Comparison of ENCODE assay signal across 9 cellular contexts in genomic region chr11:60905047-60905446, GRCh38. TPM values are rescaled to one million over a fixed set of nuclear protein-coding genes. Genes with fewer than 3 reads are reported as not detected.
DNase-seq lines count a peak whose midpoint lies in the region; ATAC-seq, FAIRE-seq and TF ChIP-seq lines count a peak whose summit lies in the region.
"Had no signal": no experiment of that assay in that cellular context is flagged by ENCODE, and none has a peak within 500 bp of the region (broad histone marks: within the 10 kb centered on the region; RNA-seq: fewer than 3 reads in every experiment).

No MANE protein-coding gene starts in this region.

- H3K27me3 Mint-ChIP-seq in CD8-positive, alpha-beta T cell (ENCODE audit: low read depth), result no peaks in the 10 kb centered on the region

- no peak for TF ChIP-seq EP300 in neural cell (conservative IDR thresholded peaks at IDR 0.05; ENCODE audit: poor library complexity, severe bottlenecking)

- DNase-seq in CD8-positive, alpha-beta T cell, result no peak
- DNase-seq in choroid plexus epithelial cell (ENCODE audit: low read depth) (no peak), middle frontal gyrus (ENCODE audit: extremely low spot score, low spot score) (no peak), pancreas (no peak), DMS114 treated with DMSO at 0.1 percent for 48 hours (lab: John Stamatoyannopoulos, UW; ENCODE audit: unreplicated experiment) (no peak), NCI-H524 (lab: John Stamatoyannopoulos, UW) (no peak)

- peak overlapping the region; percentile 61 for H3K4me3 ChIP-seq in CD8-positive, alpha-beta T cell (ENCODE audit: low read depth, low read length)
- H3K4me3 ChIP-seq in Loucy (ENCODE audit: low read length, poor library complexity, severe bottlenecking) (peak overlapping the region; percentile 99), choroid plexus epithelial cell (ENCODE audit: low read depth, low read length) (peak overlapping the region; percentile 90), neural cell (ENCODE audit: low read length) (peak overlapping the region; percentile 86), pancreas (peak overlapping the region in 2 of 4 donors; percentile 82 to 99)

- H3K4me1 ChIP-seq in CD8-positive, alpha-beta T cell (ENCODE audit: insufficient read depth, low read length), result peaks cover 32% of the 10 kb centered on the region
- H3K4me1 ChIP-seq in Loucy (ENCODE audit: insufficient read depth, low read length, poor library complexity, severe bottlenecking) (peaks cover 37% of the 10 kb centered on the region), pancreas (peaks cover 0 to 16% (median 13%) of the 10 kb centered on the region in 3 donors)

- CTCF ChIA-PET in CD8-positive, alpha-beta T cell (lab: Charles Lee), result interaction anchor here (1.3 to 10.2 kb wide), 7 partner anchors 9 to 283 kb away, joined by 3 to 163 read pairs (median 11); partner anchors contain the start of gene TMEM109

- ATAC-seq in CD8-positive, alpha-beta T cell, result no peak
- no peak for ATAC-seq in pancreas

- no peak overlapping the region for H2AFZ ChIP-seq in Loucy (ENCODE audit: low read length)
- H2AFZ ChIP-seq in neural cell (ENCODE audit: low read depth, low read length), result no peak overlapping the region

- H3K9ac ChIP-seq in Loucy (ENCODE audit: low read depth, low read length, poor library complexity, severe bottlenecking) (peak overlapping the region; percentile 98), neural cell (ENCODE audit: low read length) (peak overlapping the region; percentile 87)

- 43 to 47% methylated on average over 6 of the region's 6 CpGs for WGBS in pancreas, 2 donors

- H4K20me1 ChIP-seq in Loucy (ENCODE audit: insufficient read depth, low read length, poor library complexity, severe bottlenecking) (peaks cover 37% of the 10 kb centered on the region), neural cell (ENCODE audit: insufficient read depth) (no peaks in the 10 kb centered on the region)

- H3F3A ChIP-seq in Loucy (ENCODE audit: low read depth), result peaks cover under 1% of the 10 kb centered on the region; the same call in 1 of the 2 replicates
- no peaks in the 10 kb centered on the region for H3F3A ChIP-seq in neural cell (ENCODE audit: insufficient read depth, low read length, poor library complexity, severe bottlenecking)

- peak overlapping the region; percentile 99 for H3K27ac Mint-ChIP-seq in CD8-positive, alpha-beta T cell

- H3K9me2 ChIP-seq in Loucy (replicated peaks; ENCODE audit: low read depth, low read length) (no peaks in the 10 kb centered on the region), neural cell (ENCODE audit: insufficient read depth, low read length) (no peaks in the 10 kb centered on the region)

- H3K4me3 Mint-ChIP-seq in CD8-positive, alpha-beta T cell, result peak overlapping the region; percentile 89

- no peak for TF ChIP-seq RAD21 in neural cell (conservative IDR thresholded peaks at IDR 0.05)

- no peak for TF ChIP-seq CTCF in CD8-positive, alpha-beta T cell (IDR thresholded peaks at IDR 0.05)
- TF ChIP-seq CTCF in Loucy (conservative IDR thresholded peaks at IDR 0.05; ENCODE audit: low read length) (no peak), choroid plexus epithelial cell (conservative IDR thresholded peaks at IDR 0.05; ENCODE audit: low read depth, low read length) (no peak), neural cell (IDR thresholded peaks at IDR 0.05; ENCODE audit: poor library complexity, severe bottlenecking) (no peak), pancreas (IDR thresholded peaks at IDR 0.05) (no peak)

- H3K79me2 ChIP-seq in Loucy (ENCODE audit: insufficient read depth, low read length) (peaks cover 53% of the 10 kb centered on the region), neural cell (replicated peaks; ENCODE audit: insufficient read depth, low read length) (peaks cover 26% of the 10 kb centered on the region)

- FAIRE-seq in pancreas (lab: Jason Lieb, UNC), result no peak

- H3K4me2 ChIP-seq in Loucy (ENCODE audit: low read depth, low read length, poor library complexity, severe bottlenecking), result peak overlapping the region; percentile 100
- peak overlapping the region; percentile 85 for H3K4me2 ChIP-seq in neural cell (ENCODE audit: low read length)

- peaks cover 58% of the 10 kb centered on the region for H3K4me1 Mint-ChIP-seq in CD8-positive, alpha-beta T cell (ENCODE audit: low read depth)

- peaks cover 51% of the 10 kb centered on the region for H3K36me3 Mint-ChIP-seq in CD8-positive, alpha-beta T cell

- POLR2A ChIA-PET in CD8-positive, alpha-beta T cell (lab: Charles Lee), result interaction anchor here (0.9 to 5.1 kb wide), 3 partner anchors 10 to 137 kb away, joined by 3 to 41 read pairs (median 3); partner anchors contain the start of gene TMEM109

- intact Hi-C loops in CD8-positive, alpha-beta T cell (cut with DNase I, micrococcal nuclease), result loop anchor here (5.0 to 10.0 kb wide), 5 partner anchors 217 to 1220 kb away; partner anchors contain the start of genes DDB1 (in 1 of the 2), FTH1 (in 1 of the 2), INCENP (in 1 of the 2) and SDHAF2 (in 1 of the 2)
- intact Hi-C loops in pancreas (cut with DNase I), result no loop called here

- H3K9me3 Mint-ChIP-seq in CD8-positive, alpha-beta T cell, result no peaks in the 10 kb centered on the region

- peak overlapping the region; percentile 79 for H3K27ac ChIP-seq in CD8-positive, alpha-beta T cell (ENCODE audit: low read depth, low read length)
- H3K27ac ChIP-seq in neural cell (ENCODE audit: low read length) (peak overlapping the region; percentile 83), pancreas (peak overlapping the region in 2 of 4 donors; percentile 10 to 95)

- no peaks in the 10 kb centered on the region for H3K27me3 ChIP-seq in CD8-positive, alpha-beta T cell (ENCODE audit: insufficient read depth, low read length)
- H3K27me3 ChIP-seq in Loucy (ENCODE audit: insufficient read depth, low read length, poor library complexity, severe bottlenecking) (no peaks in the 10 kb centered on the region), neural cell (ENCODE audit: insufficient read depth, low read depth, low read length) (no peaks in the 10 kb centered on the region), pancreas (no peaks in the 10 kb centered on the region)

- H3K36me3 ChIP-seq in CD8-positive, alpha-beta T cell (ENCODE audit: insufficient read depth, low read length), result peaks cover 35% of the 10 kb centered on the region
- peaks cover 34% of the 10 kb centered on the region; the same call in 1 of the 2 replicates for H3K36me3 ChIP-seq in Loucy (ENCODE audit: insufficient read depth, low read length)
- H3K36me3 ChIP-seq in neural cell (ENCODE audit: insufficient read depth, low read length), result no peaks in the 10 kb centered on the region
- H3K36me3 ChIP-seq in pancreas, result peaks cover 10 to 34% (median 23%) of the 10 kb centered on the region in 3 donors

- no peaks in the 10 kb centered on the region for H3K9me3 ChIP-seq in CD8-positive, alpha-beta T cell (ENCODE audit: low read length)
- H3K9me3 ChIP-seq in Loucy (ENCODE audit: insufficient read depth, low read depth, low read length) (no peaks in the 10 kb centered on the region), neural cell (ENCODE audit: low read length) (no peaks in the 10 kb centered on the region), pancreas (no peaks in the 10 kb centered on the region)

TF ChIP-seq in neural cell, 6 proteins besides CTCF, POLR2A, EP300 and RAD21 (continues in another document):
- no peak for TF ChIP-seq MXI1 (conservative IDR thresholded peaks at IDR 0.05; ENCODE audit: poor library complexity, severe bottlenecking)
- TF ChIP-seq SMC3 (conservative IDR thresholded peaks at IDR 0.05; ENCODE audit: poor library complexity), result no peak
- no peak for TF ChIP-seq POLR2AphosphoS5 (IDR thresholded peaks at IDR 0.05)
- TF ChIP-seq TAF1 (IDR thresholded peaks at IDR 0.05; ENCODE audit: low read depth), result no peak
- TF ChIP-seq EZH2 (IDR thresholded peaks at IDR 0.05; ENCODE audit: borderline replicate concordance, insufficient read depth, low read length, poor library complexity, severe bottlenecking), result no peak

RNA-seq across cellular contexts. Expression of gene PRPF19, which starts 1.3 kb away (rescaled TPM):
- 10 to 100 TPM; 96.1 to 99.4 TPM for total RNA-seq in CD8-positive, alpha-beta T cell
- polyA plus RNA-seq in neural cell (71.3 and 99.4 TPM in 2 replicates), pancreas (10 to 100 TPM; 44.2 to 50.1 TPM)
- 64.0 and 65.2 TPM in 2 replicates for polyA minus RNA-seq in neural cell
- 10 to 100 TPM; 33.9 to 50.1 (median 45.5) TPM for total RNA-seq in pancreas

RNA-seq across cellular contexts. Expression of gene TMEM109, which starts 8.9 kb away (rescaled TPM):
- total RNA-seq in CD8-positive, alpha-beta T cell, result 10 to 100 TPM; 46.7 to 52.2 TPM
- polyA plus RNA-seq in neural cell (1.8 and 4.6 TPM in 2 replicates), pancreas (10 to 100 TPM; 28.2 to 53.0 TPM)
- polyA minus RNA-seq in neural cell, result 7.6 and 7.8 TPM in 2 replicates
- 10 to 100 TPM; 35.1 to 51.9 (median 40.0) TPM for total RNA-seq in pancreas

RNA-seq across cellular contexts. Expression of gene TMEM132A, which starts 19.2 kb away (rescaled TPM):
- not detected for total RNA-seq in CD8-positive, alpha-beta T cell
- polyA plus RNA-seq in neural cell (215 and 280 TPM in 2 replicates), pancreas (10 to 100 TPM in 1 of 2 donors, 1 to 10 TPM in 1; 5.9 to 12.1 TPM)
- polyA minus RNA-seq in neural cell, result 233 and 274 TPM in 2 replicates
- total RNA-seq in pancreas, result 10 to 100 TPM in 2 of 6 donors, 1 to 10 TPM in 4; 3.1 to 36.7 (median 3.6) TPM

RNA-seq across cellular contexts. Expression of gene ZP1, which starts 37.7 kb away (rescaled TPM):
- not detected for total RNA-seq in CD8-positive, alpha-beta T cell
- polyA plus RNA-seq in neural cell (0.62 and 1.5 TPM in 2 replicates), pancreas (1 to 10 TPM in 1 of 2 donors, under 1 TPM in 1; 0.34 to 1.5 TPM)
- not detected in 2 replicates for polyA minus RNA-seq in neural cell
- total RNA-seq in pancreas, result not detected
- total RNA-seq: activated CD8-positive, alpha-beta memory T cell treated with anti-CD3 and anti-CD28 coated beads for 36 hours had no signal

RNA-seq across cellular contexts. Expression of gene SLC15A3, which starts 46.9 kb away (rescaled TPM):
- 1 to 10 TPM; 6.3 to 9.0 TPM for total RNA-seq in CD8-positive, alpha-beta T cell
- not detected in 2 replicates for polyA plus RNA-seq in neural cell
- polyA minus RNA-seq in neural cell, result not detected in 2 replicates
- total RNA-seq in pancreas, result 10 to 100 TPM in 2 of 6 donors, 1 to 10 TPM in 4; 2.0 to 25.3 (median 4.5) TPM
- 1 to 10 TPM; 5.8 to 7.7 TPM for polyA plus RNA-seq in pancreas

Comparison
In these comparisons a context has a peak if more than half of its experiments do, and no peak if none do; other contexts are left out.
1. intact Hi-C loops: an anchor here in CD8-positive, alpha-beta T cell (5.0 to 10.0 kb wide); none called in pancreas.